25 cellular contexts compared by ENCODE assay signal in genomic region chr18:69718912-69719547, GRCh38.
"Had no signal": no experiment of that assay in that cellular context is flagged by ENCODE, and none has a peak within 500 bp of the region (broad histone marks: within the 10 kb centered on the region; RNA-seq: fewer than 3 reads in every experiment).

No MANE protein-coding gene starts in this region.

- H3K36me3 ChIP-seq: adrenal gland, brain microvascular endothelial cell, gastrocnemius medialis, spleen, tibial nerve, WERI-Rb-1 had no signal

- ATAC-seq: activated CD4-positive, CD25-positive, alpha-beta regulatory T cell treated with anti-CD3 and anti-CD28 coated beads, Interleukin-2, amount 50 U/mL, for 24 hours; gastrocnemius medialis; mucosa of descending colon; natural killer cell treated with Interleukin-12 subunit alpha and Interleukin-12 subunit beta and Interleukin-15 and Interleukin-18, amount 100 ng/mL, for 72 hours; right cardiac atrium had no signal

- H3K27me3 ChIP-seq: adrenal gland, brain microvascular endothelial cell, gastrocnemius medialis, spleen, tibial nerve had no signal

- FAIRE-seq: astrocyte had no signal

- H3K4me3 ChIP-seq: adrenal gland, gastrocnemius medialis, left ventricle myocardium inferior, lung, mucosa of descending colon, spleen, tibial nerve had no signal

- H3K4me1 ChIP-seq: adrenal gland, gastrocnemius medialis, left ventricle myocardium inferior, spleen had no signal

- H3K27ac ChIP-seq: adrenal gland, brain microvascular endothelial cell, gastrocnemius medialis, left ventricle myocardium inferior, spleen, tibial nerve, WERI-Rb-1 had no signal

- DNase-seq: activated CD4-positive, alpha-beta T cell treated with anti-CD3 and anti-CD28 coated beads for 48 hours; activated CD4-positive, alpha-beta T cell treated with anti-CD3 and anti-CD28 coated beads, Interleukin-2, amount 50 U/mL, for 48 hours; activated CD8-positive, alpha-beta memory T cell treated with anti-CD3 and anti-CD28 coated beads for 24 hours; activated effector memory CD4-positive, alpha-beta T cell treated with Interleukin-2 at 50 U/mL for 16 hours; activated naive CD4-positive, alpha-beta T cell treated with Interleukin-2 at 50 U/mL for 16 hours; adrenal gland; brain microvascular endothelial cell; central memory CD4-positive, alpha-beta T cell; gastrocnemius medialis; glutamatergic neuron; islet precursor cell; left ventricle myocardium inferior; mucosa of descending colon; posterior cingulate gyrus; right cardiac atrium; spleen; stimulated activated CD4-positive, alpha-beta T cell treated with anti-CD3 and anti-CD28 coated beads, Interleukin-2, amount 100 ng/mL, for 48 hours; stimulated activated naive CD4-positive, alpha-beta T cell treated with Interleukin-2 at 50 U/mL for 16 hours; T1000; WERI-Rb-1 had no signal
